In genomic region chr1:23018661-23019093, GRCh38 we compare ENCODE assay signal across 8 cellular contexts. TPM values are rescaled to one million over a fixed set of nuclear protein-coding genes. Genes with fewer than 3 reads are reported as not detected.
DNase-seq lines count a peak whose midpoint lies in the region; ATAC-seq and TF ChIP-seq lines count a peak whose summit lies in the region.

No MANE protein-coding gene starts in this region.

- no peaks in the 10 kb centered on the region for H3K9me3 ChIP-seq in duodenal mucosa (ENCODE audit: control insufficient read depth in 1 of 2, low read length in 2 of 2)

- peaks cover 0 to 5% of the 10 kb centered on the region in 2 donors for H3K36me3 Mint-ChIP-seq in naive B cell

- H3K4me3 ChIP-seq in NB4 (ENCODE audit: low read depth, low read length) (peak overlapping the region; percentile 79), duodenal mucosa (ENCODE audit: low read depth in 1 of 2, low read length in 2 of 2) (peak overlapping the region; percentile 86 to 97)

- H3K4me1 Mint-ChIP-seq in naive B cell: peaks cover 29 to 48% (median 45%) of the 10 kb centered on the region in 3 donors

- H3K9ac ChIP-seq in duodenal mucosa (ENCODE audit: low read depth in 1 of 2, low read length in 2 of 2): peak overlapping the region; percentile 83 to 93

- TF ChIP-seq POLR2A in NB4 (IDR thresholded peaks at IDR 0.05; ENCODE audit: extremely low read depth, insufficient read length): no peak

- peaks cover 0 to 9% (median 7%) of the 10 kb centered on the region in 7 donors for H3K9me3 Mint-ChIP-seq in naive B cell

- DNase-seq in NB4 (ENCODE audit: low read depth) (no peak), naive B cell (no peak), LoVo (ENCODE audit: low spot score) (no peak)
- no peak for DNase-seq in stimulated activated CD4-positive, alpha-beta T cell treated with anti-CD3 and anti-CD28 coated beads, Interleukin-4, amount 100 ng/mL, for 24 hours

- no peak for TF ChIP-seq CTCF in NB4 (IDR thresholded peaks at IDR 0.05; ENCODE audit: low read depth, low read length)

- H3K27me3 Mint-ChIP-seq in naive B cell: no peaks in the 10 kb centered on the region

- H3K27ac ChIP-seq in duodenal mucosa (ENCODE audit: low read depth, low read length): no peak overlapping the region

- peak overlapping the region; percentile 93 to 97 (median 95) for H3K4me3 Mint-ChIP-seq in naive B cell

- H3K27ac Mint-ChIP-seq in naive B cell: peak overlapping the region; percentile 54 to 97 (median 83)

- no peaks in the 10 kb centered on the region for H3K36me3 ChIP-seq in duodenal mucosa (ENCODE audit: control insufficient read depth in 1 of 2, insufficient read depth in 2 of 2, low read length in 2 of 2)

- H3K27me3 ChIP-seq in duodenal mucosa (ENCODE audit: control insufficient read depth in 1 of 2, insufficient read depth in 2 of 2, low read length in 2 of 2): no peaks in the 10 kb centered on the region

- peaks cover 5 to 11% of the 10 kb centered on the region in 2 donors for H3K4me1 ChIP-seq in duodenal mucosa (ENCODE audit: control insufficient read depth in 1 of 2, insufficient read depth in 2 of 2, low read length in 2 of 2)

- ATAC-seq in GM18508 (IDR thresholded peaks at IDR 0.05; ENCODE audit: insufficient read depth, unreplicated experiment): peak; percentile 5
- no peak for ATAC-seq in naive B cell (ENCODE audit: low read depth in 2 of 2)
- no peak for ATAC-seq in GM18502 (IDR thresholded peaks at IDR 0.05; ENCODE audit: poor library complexity, unreplicated experiment)
- ATAC-seq in GM18511 (IDR thresholded peaks at IDR 0.05; ENCODE audit: unreplicated experiment): no peak

RNA-seq across cellular contexts. Expression of gene KDM1A, which starts 0.6 kb away (rescaled TPM):
- polyA plus RNA-seq in naive B cell (ENCODE audit: low read depth in 6 of 6): 10 to 100 TPM; 33.9 to 45.8 (median 41.3) TPM

RNA-seq across cellular contexts. Expression of gene TEX46, which starts 3.0 kb away (rescaled TPM):
- polyA plus RNA-seq in naive B cell (ENCODE audit: low read depth in 6 of 6): not detected

RNA-seq across cellular contexts. Expression of gene LACTBL1, which starts 46.0 kb away (rescaled TPM):
- not detected for polyA plus RNA-seq in naive B cell (ENCODE audit: low read depth in 6 of 6)
